ENCODE assay signal across 8 cellular contexts in genomic region chr1:41811978-41812852, GRCh38.
A peak's percentile ranks its signal among the peaks of the same experiment; 100 is the strongest.
DNase-seq lines count a peak whose midpoint lies in the region; ATAC-seq and TF ChIP-seq lines count a peak whose summit lies in the region.

No MANE protein-coding gene starts in this region.

- no peak overlapping the region for H2BK120ac ChIP-seq in neuronal stem cell (ENCODE audit: low read depth, low read length)

- no peaks in the 10 kb centered on the region for H3K36me3 ChIP-seq in neuronal stem cell (replicated peaks in 1 of 2; ENCODE audit: control insufficient read depth in 2 of 2, insufficient read depth in 2 of 2, low read length in 2 of 2)

- no peak overlapping the region for H2BK5ac ChIP-seq in neuronal stem cell (ENCODE audit: low read length)

- no peak overlapping the region for H3K27ac ChIP-seq in neuronal stem cell (replicated peaks; ENCODE audit: low read length)

- peaks cover 0 to under 1% of the 10 kb centered on the region in 2 donors for H3K4me1 ChIP-seq in neuronal stem cell (ENCODE audit: control insufficient read depth in 2 of 2, insufficient read depth in 1 of 2, low read depth in 1 of 2, low read length in 2 of 2)

- ATAC-seq in HG02938 (IDR thresholded peaks at IDR 0.05; ENCODE audit: unreplicated experiment) = no peak
- no peak for ATAC-seq in HG03565 (IDR thresholded peaks at IDR 0.05; ENCODE audit: unreplicated experiment)

- no peak overlapping the region for H4K8ac ChIP-seq in neuronal stem cell (ENCODE audit: low read depth, low read length)

- H2AK5ac ChIP-seq in neuronal stem cell (ENCODE audit: low read depth, low read length) = no peak overlapping the region

- peak; percentile 75 for TF ChIP-seq CTCF in fibroblast of the aortic adventitia (IDR thresholded peaks at IDR 0.05; ENCODE audit: insufficient read depth, low read length)

- H3K14ac ChIP-seq in neuronal stem cell (ENCODE audit: low read length) = no peak overlapping the region

- DNase-seq in DMS 273 (lab: John Stamatoyannopoulos, UW; ENCODE audit: unreplicated experiment) (peak; percentile 86), KBM-7 (peak; percentile 82), NOMO-1 treated with dmso at 0.1 percent for 144 hours (lab: John Stamatoyannopoulos, UW; ENCODE audit: unreplicated experiment) (peak; percentile 39), fibroblast of the aortic adventitia (ENCODE audit: low read depth) (peak; percentile 95), neuronal stem cell (ENCODE audit: low spot score) (peak; percentile 59)
- peak; percentile 35 for DNase-seq in activated T-cell treated with anti-CD3 and anti-CD28 coated beads, Interleukin-2, amount 50 U/mL, for 1 hour

- H3K79me1 ChIP-seq in neuronal stem cell (ENCODE audit: low read depth, low read length) = no peaks in the 10 kb centered on the region

- no peak overlapping the region for H4K91ac ChIP-seq in neuronal stem cell (ENCODE audit: low read depth, low read length, poor library complexity)

- no CpG with 5 or more reads among the region's 7 CpGs for WGBS in neuronal stem cell (ENCODE audit: extremely low coverage in 2 of 2, insufficient read length in 2 of 2, insufficient replicate concordance in 1 of 2), 2 donors

- no peak overlapping the region for H3K18ac ChIP-seq in neuronal stem cell (ENCODE audit: low read length)

- no peak overlapping the region for H3K4me2 ChIP-seq in neuronal stem cell (ENCODE audit: insufficient read depth, low read length, poor library complexity, severe bottlenecking)

- H3K4me3 ChIP-seq in fibroblast of the aortic adventitia (ENCODE audit: low read depth, low read length) (no peak overlapping the region), neuronal stem cell (ENCODE audit: low read length in 2 of 2) (no peak overlapping the region)

- H3K23ac ChIP-seq in neuronal stem cell (ENCODE audit: low read depth, low read length, poor library complexity) = no peak overlapping the region

- H2BK15ac ChIP-seq in neuronal stem cell (ENCODE audit: low read length) = no peak overlapping the region

- no peaks in the 10 kb centered on the region for H3K9me3 ChIP-seq in neuronal stem cell (replicated peaks in 1 of 2; ENCODE audit: control insufficient read depth in 2 of 2, insufficient read depth in 1 of 2, low read depth in 1 of 2, low read length in 2 of 2)

- no peak overlapping the region for H3K9ac ChIP-seq in neuronal stem cell (ENCODE audit: low read depth, low read length, poor library complexity)

- in situ Hi-C loops in KBM-7 (cut with MboI; ENCODE audit: low pct_unique_long_range_greater_than_20kb, low sequenced_read_pairs) = no loop called here

- H3K4ac ChIP-seq in neuronal stem cell (ENCODE audit: low read length) = no peak overlapping the region

- peak overlapping the region; percentile 41 for H2AFZ ChIP-seq in neuronal stem cell (ENCODE audit: low read length)

- H3K27me3 ChIP-seq in neuronal stem cell (ENCODE audit: control insufficient read depth in 3 of 3, insufficient read depth in 3 of 3, low read depth in 1 of 3, low read length in 3 of 3) = no peaks in the 10 kb centered on the region

- no peak overlapping the region for H2BK12ac ChIP-seq in neuronal stem cell (ENCODE audit: low read length)

Comparison
In these comparisons a context has a peak if more than half of its experiments do, and no peak if none do; other contexts are left out.
1. DNase-seq: peak in every context shown above with its lines; median percentile 95 in fibroblast of the aortic adventitia; 86 in DMS 273; 82 in KBM-7; 59 in neuronal stem cell; 39 in NOMO-1 treated with dmso at 0.1 percent for 144 hours; 35 in activated T-cell treated with anti-CD3 and anti-CD28 coated beads, Interleukin-2, amount 50 U/mL, for 1 hour.